8 cellular contexts compared by ENCODE assay signal in genomic region chr1:167720965-167721616, GRCh38. TPM values are rescaled to one million over a fixed set of nuclear protein-coding genes. Genes with fewer than 3 reads are reported as not detected.
DNase-seq lines count a peak whose midpoint lies in the region; ATAC-seq and TF ChIP-seq lines count a peak whose summit lies in the region.

No MANE protein-coding gene starts in this region.

- H3K9me3 Mint-ChIP-seq in endodermal cell (no peaks in the 10 kb centered on the region), memory B cell (peaks cover 3% of the 10 kb centered on the region)

- peak; percentile 71 for DNase-seq in EH (ENCODE audit: low read depth)
- peak; percentile 48 to 58 for DNase-seq in HL-60 (ENCODE audit: low read depth in 1 of 2, low spot score in 1 of 2)
- DNase-seq in SKM-1 (lab: John Stamatoyannopoulos, UW; ENCODE audit: unreplicated experiment), result peak; percentile 50
- DNase-seq in endodermal cell, result peak; percentile 73
- DNase-seq in memory B cell (ENCODE audit: low spot score in 2 of 2), result peak; percentile 14 to 23
- peak in 1 of 2 donors; percentile 43 for DNase-seq in tibial nerve (ENCODE audit: low spot score in 2 of 2)

- TF ChIP-seq CTCF in HL-60 (IDR thresholded peaks at IDR 0.05; ENCODE audit: insufficient read depth, low read length) (no peak), endodermal cell (conservative IDR thresholded peaks at IDR 0.05) (peak; percentile 56), tibial nerve (IDR thresholded peaks at IDR 0.05) (peak in 2 of 5 experiments; percentile 26 to 41)

- no peak for TF ChIP-seq POLR2A in tibial nerve (IDR thresholded peaks at IDR 0.05)

- H3K4me3 Mint-ChIP-seq in endodermal cell (peak overlapping the region; percentile 77), memory B cell (peak overlapping the region; percentile 92)

- H3K27me3 Mint-ChIP-seq in endodermal cell (ENCODE audit: insufficient read depth) (no peaks in the 10 kb centered on the region), memory B cell (no peaks in the 10 kb centered on the region)

- peak overlapping the region; percentile 53 for H3K9ac ChIP-seq in endodermal cell (ENCODE audit: extremely low read depth, low read length, poor library complexity, severe bottlenecking)

- ATAC-seq in memory B cell (ENCODE audit: low read depth), result peak; percentile 37
- ATAC-seq in GM19035 (IDR thresholded peaks at IDR 0.05; ENCODE audit: unreplicated experiment), result no peak
- ATAC-seq in HG03139 (IDR thresholded peaks at IDR 0.05; ENCODE audit: unreplicated experiment), result no peak

- H3K36me3 Mint-ChIP-seq in endodermal cell (ENCODE audit: low read depth) (no peaks in the 10 kb centered on the region), memory B cell (peaks cover 5% of the 10 kb centered on the region)

- H3K4me1 ChIP-seq in endodermal cell (ENCODE audit: control insufficient read depth, insufficient read depth, low read length) (no peaks in the 10 kb centered on the region), tibial nerve (peaks cover 0 to 34% (median 11%) of the 10 kb centered on the region in 4 donors)

- H3K4me1 Mint-ChIP-seq in endodermal cell, result peaks cover 50% of the 10 kb centered on the region
- peaks cover 43% of the 10 kb centered on the region for H3K4me1 Mint-ChIP-seq in memory B cell

- H3K27me3 ChIP-seq in HL-60 (ENCODE audit: insufficient read depth, poor library complexity, severe bottlenecking), result no peaks in the 10 kb centered on the region
- no peaks in the 10 kb centered on the region for H3K27me3 ChIP-seq in endodermal cell (ENCODE audit: control insufficient read depth, insufficient read depth, low read length, poor library complexity, severe bottlenecking)
- no peaks in the 10 kb centered on the region for H3K27me3 ChIP-seq in tibial nerve

- WGBS in endodermal cell (ENCODE audit: insufficient coverage in 1 of 2, insufficient read length in 1 of 2), 2 experiments, result 39 to 48% methylated on average over 8 to 13 of the region's 13 CpGs
- WGBS in tibial nerve, 2 donors, result 14 to 24% methylated on average over 13 of the region's 13 CpGs

- H3K36me3 ChIP-seq in endodermal cell (ENCODE audit: control insufficient read depth, insufficient read depth, low read length), result no peaks in the 10 kb centered on the region
- no peaks in the 10 kb centered on the region for H3K36me3 ChIP-seq in tibial nerve

- peak overlapping the region; percentile 84 for H3K4me3 ChIP-seq in HL-60 (replicated peaks; ENCODE audit: insufficient read depth, low read length)
- peak overlapping the region; percentile 86 for H3K4me3 ChIP-seq in endodermal cell (ENCODE audit: low read length)
- H3K4me3 ChIP-seq in tibial nerve, result peak overlapping the region; percentile 75 to 96 (median 88)

- H3K27ac ChIP-seq in HL-60 (replicated peaks) (no peak overlapping the region), endodermal cell (ENCODE audit: low read depth, low read length) (no peak overlapping the region), tibial nerve (peak overlapping the region; percentile 58 to 88 (median 86))

- no peak for TF ChIP-seq EP300 in tibial nerve (IDR thresholded peaks at IDR 0.05)

- H3K9me3 ChIP-seq in endodermal cell (ENCODE audit: control insufficient read depth, low read length), result no peaks in the 10 kb centered on the region
- H3K9me3 ChIP-seq in tibial nerve, result no peaks in the 10 kb centered on the region

- H3K27ac Mint-ChIP-seq in endodermal cell, result peak overlapping the region; percentile 77
- H3K27ac Mint-ChIP-seq in memory B cell, result peak overlapping the region; percentile 86

RNA-seq across cellular contexts. Expression of gene MPZL1, which starts 0.7 kb away (rescaled TPM):
- total RNA-seq in endodermal cell (100 to 1,000 TPM; 111 to 114 TPM), tibial nerve (10 to 100 TPM; 50.1 to 76.0 (median 71.7) TPM)
- polyA plus RNA-seq in endodermal cell (2013, experiment 1 of 2), result 72.9 TPM
- polyA plus RNA-seq in endodermal cell (2013, experiment 2 of 2), result 82.6 TPM

Comparison
In these comparisons a context has a peak if more than half of its experiments do, and no peak if none do; other contexts are left out.
1. H3K27ac ChIP-seq: peak in tibial nerve (4 of 4); none in HL-60 (single experiment) and endodermal cell (single experiment).
2. Peak in every context shown above with its lines, with median percentiles within 50 percentile points of each other: H3K4me3 ChIP-seq.